ENCODE assay signal across 8 cellular contexts in genomic region chr10:71302874-71303568, GRCh38. TPM values are rescaled to one million over a fixed set of nuclear protein-coding genes. Genes with fewer than 3 reads are reported as not detected.
A peak's percentile ranks its signal among the peaks of the same experiment; 100 is the strongest.
DNase-seq lines count a peak whose midpoint lies in the region; ATAC-seq, FAIRE-seq and TF ChIP-seq lines count a peak whose summit lies in the region.

No MANE protein-coding gene starts in this region.

- peak; percentile 73 for FAIRE-seq in GM18507 (lab: Jason Lieb, UNC)

- no peak overlapping the region for H3K27ac ChIP-seq in upper lobe of left lung

- ATAC-seq in upper lobe of left lung (ENCODE audit: low FRiP score in 2 of 2) (peak; percentile 1 to 40), HG02938 (IDR thresholded peaks at IDR 0.05; ENCODE audit: unreplicated experiment) (no peak)

- TF ChIP-seq POLR2A in upper lobe of left lung (IDR thresholded peaks at IDR 0.05), result no peak

- WGBS in upper lobe of left lung, 2 donors, result 63 to 65% methylated on average over 6 to 8 of the region's 8 CpGs

- no peaks in the 10 kb centered on the region for H3K9me3 ChIP-seq in upper lobe of left lung

- DNase-seq in AG10803 (ENCODE audit: low read depth) (peak; percentile 56), GM18507 (ENCODE audit: extremely low spot score, insufficient read length, low read depth) (no peak), NCI-H345 (lab: John Stamatoyannopoulos, UW) (peak; percentile 33), amniotic epithelial cell (ENCODE audit: low read depth) (peak; percentile 64), iPS-NIHi7 (ENCODE audit: extremely low spot score) (peak; percentile 56), upper lobe of left lung (no peak)
- DNase-seq in stimulated activated CD4-positive, alpha-beta T cell treated with anti-CD3 and anti-CD28 coated beads, Interleukin-15, amount 100 ng/mL, for 24 hours, result no peak

- H3K4me3 ChIP-seq in AG10803 (ENCODE audit: low read length), result no peak overlapping the region
- no peak overlapping the region for H3K4me3 ChIP-seq in upper lobe of left lung

- no peak for TF ChIP-seq EP300 in upper lobe of left lung (IDR thresholded peaks at IDR 0.05)

- H3K27me3 ChIP-seq in upper lobe of left lung, result no peaks in the 10 kb centered on the region

- peaks cover 0 to 32% (median 0%) of the 10 kb centered on the region in 4 donors for H3K36me3 ChIP-seq in upper lobe of left lung

- TF ChIP-seq CTCF in AG10803 (conservative IDR thresholded peaks at IDR 0.05; ENCODE audit: low read length) (peak; percentile 54), upper lobe of left lung (IDR thresholded peaks at IDR 0.05) (peak in 4 of 6 experiments; percentile 12 to 40 (median 34))

- H3K4me1 ChIP-seq in upper lobe of left lung, result peaks cover 0 to 2% (median 0%) of the 10 kb centered on the region in 4 donors

RNA-seq across cellular contexts. Expression of gene SLC29A3, which starts 16.0 kb away (rescaled TPM):
- total RNA-seq in upper lobe of left lung, result 10 to 100 TPM in 2 of 6 donors, 1 to 10 TPM in 4; 6.7 to 17.0 (median 9.2) TPM

Comparison
In these comparisons a context has a peak if more than half of its experiments do, and no peak if none do; other contexts are left out.
1. DNase-seq: peak in AG10803 (single experiment), NCI-H345 (single experiment), amniotic epithelial cell (single experiment) and iPS-NIHi7 (single experiment); none in GM18507 (single experiment), upper lobe of left lung (0 of 2) and stimulated activated CD4-positive, alpha-beta T cell treated with anti-CD3 and anti-CD28 coated beads, Interleukin-15, amount 100 ng/mL, for 24 hours (single experiment).